ENCODE assay signal across 1 cellular context in genomic region chr20:625360-625932, GRCh38.
TF ChIP-seq lines count a peak whose summit lies in the region.

No MANE protein-coding gene starts in this region.

TF ChIP-seq in K562, 482 proteins besides CTCF, POLR2A, EP300 and RAD21 (continued from another document):
- TF ChIP-seq AFF4 (CRISPR knock-in tag; IDR thresholded peaks at IDR 0.05) (peak; percentile 52; the same call in 1 of the 2 replicates), ATF1 (CRISPR knock-in tag; IDR thresholded peaks at IDR 0.05) (no peak), ATF1 (tag; IDR thresholded peaks at IDR 0.05) (0 out of 2 replicates have a peak, but pooled peaks have one; percentile 12), JUND (IDR thresholded peaks at IDR 0.05; ENCODE audit: borderline replicate concordance, low read depth, low read length) (no peak), JUND (tag; IDR thresholded peaks at IDR 0.05; ENCODE audit: borderline replicate concordance, low read depth, low read length) (0 out of 3 replicates have a peak, but pooled peaks have one; percentile 30), MEIS2 (IDR thresholded peaks at IDR 0.05; ENCODE audit: partially characterized antibody) (peak; percentile 88), CBFA2T3 (IDR thresholded peaks at IDR 0.05) (0 out of 2 replicates have a peak, but pooled peaks have one; percentile 22), THAP12 (CRISPR knock-in tag; IDR thresholded peaks at IDR 0.05) (no peak), EHMT2 (IDR thresholded peaks at IDR 0.05) (peak; percentile 75; the same call in 1 of the 2 replicates), MAFK (IDR thresholded peaks at IDR 0.05; ENCODE audit: low read length) (peak; percentile 55), DPF2 (IDR thresholded peaks at IDR 0.05) (peak; percentile 45; the same call in 1 of the 2 replicates), YY1 (IDR thresholded peaks at IDR 0.05; ENCODE audit: borderline replicate concordance in 1 of 3, control insufficient read depth in 1 of 3, extremely low read depth in 1 of 3, insufficient read depth in 3 of 3, insufficient read length in 1 of 3, insufficient replicate concordance in 2 of 3, low read depth in 1 of 3, low read length in 2 of 3) (peak in 1 of 3 experiments; percentile 71), PBX2 (CRISPR knock-in tag; IDR thresholded peaks at IDR 0.05; ENCODE audit: low read depth) (peak; percentile 41; the same call in 1 of the 2 replicates), PBX2 (tag; conservative IDR thresholded peaks at IDR 0.05; ENCODE audit: low read depth) (peak; percentile 88), CBFA2T2 (conservative IDR thresholded peaks at IDR 0.05) (peak; percentile 9), MEF2D (tag; conservative IDR thresholded peaks at IDR 0.05; ENCODE audit: low read depth) (0 out of 2 replicates have a peak, but pooled peaks have one; percentile 26), ZNF395 (CRISPR knock-in tag; IDR thresholded peaks at IDR 0.05) (peak; percentile 37; the same call in 1 of the 2 replicates), ZNF239 (CRISPR knock-in tag; IDR thresholded peaks at IDR 0.05) (no peak), CBX3 (IDR thresholded peaks at IDR 0.05; ENCODE audit: borderline replicate concordance in 1 of 2, low read length in 2 of 2) (peak in 1 of 2 experiments; percentile 34; a peak in 1 of 3 replicates), ELF1 (tag; IDR thresholded peaks at IDR 0.05) (peak; percentile 58), SMARCA4 (IDR thresholded peaks at IDR 0.05) (0 out of 2 replicates have a peak, but pooled peaks have one; percentile 35), FOSL1 (tag; conservative IDR thresholded peaks at IDR 0.05) (peak; percentile 32; the same call in 1 of the 2 replicates)
